8 cellular contexts compared by ENCODE assay signal in genomic region chr4:5051692-5052423, GRCh38. TPM values are rescaled to one million over a fixed set of nuclear protein-coding genes. Genes with fewer than 3 reads are reported as not detected.
DNase-seq lines count a peak whose midpoint lies in the region; ATAC-seq and TF ChIP-seq lines count a peak whose summit lies in the region.

No MANE protein-coding gene starts in this region.

- no peaks in the 10 kb centered on the region for H3K27me3 Mint-ChIP-seq in MCF 10A (ENCODE audit: insufficient read depth, unreplicated experiment)

- H3K27ac Mint-ChIP-seq in MCF 10A (ENCODE audit: low read depth, unreplicated experiment), result no peak overlapping the region

- H3K4me2 ChIP-seq in PC-9, result no peak overlapping the region

- BruUV-seq in MCF 10A (replicated peaks; lab: Mats Ljungman, UMichigan) (no TSS peak), PC-9 (replicated peaks; lab: Mats Ljungman, UMichigan) (no TSS peak)

- CTCF ChIA-PET in MCF 10A (lab: Yijun Ruan, JAX), result interaction anchor here (0.6 to 1.0 kb wide), 7 partner anchors 10 to 571 kb away, joined by 3 to 8 read pairs (median 3); no protein-coding TSS in a partner anchor
- CTCF ChIA-PET in PC-9 (lab: Charles Lee), result no interaction called here

- H3K4me1 Mint-ChIP-seq in MCF 10A (ENCODE audit: insufficient read depth, unreplicated experiment), result no peaks in the 10 kb centered on the region

- H3K36me3 Mint-ChIP-seq in MCF 10A (ENCODE audit: insufficient read depth, unreplicated experiment), result no peaks in the 10 kb centered on the region

- H3K9me2 ChIP-seq in PC-9 (ENCODE audit: insufficient read depth), result no peaks in the 10 kb centered on the region

- H3K4me3 ChIP-seq in suprapubic skin (peak overlapping the region; percentile 59), PC-9 (no peak overlapping the region)

- no peak for TF ChIP-seq EP300 in suprapubic skin (IDR thresholded peaks at IDR 0.05)

- H3K27me3 ChIP-seq in suprapubic skin (peaks cover 9% of the 10 kb centered on the region), PC-9 (ENCODE audit: insufficient read depth, low read depth) (peaks cover 26% of the 10 kb centered on the region)

- H3K79me2 ChIP-seq in PC-9 (ENCODE audit: low read depth), result no peaks in the 10 kb centered on the region

- POLR2A ChIA-PET in MCF 10A (lab: Yijun Ruan, JAX) (no interaction called here), PC-9 (lab: Charles Lee; ENCODE audit: unreplicated experiment) (no interaction called here)

- H3K36me3 ChIP-seq in suprapubic skin (no peaks in the 10 kb centered on the region), PC-9 (ENCODE audit: low read depth) (no peaks in the 10 kb centered on the region)

- no peak for TF ChIP-seq POLR2A in suprapubic skin (IDR thresholded peaks at IDR 0.05)

- H3K4me3 Mint-ChIP-seq in MCF 10A (ENCODE audit: unreplicated experiment), result peak overlapping the region; percentile 68

- no peak overlapping the region for H2AFZ ChIP-seq in PC-9

- 0% methylated on average over 17 of the region's 66 CpGs for whole genome bisulfite sequencing in suprapubic skin

- no peaks in the 10 kb centered on the region for H3F3A ChIP-seq in PC-9 (ENCODE audit: insufficient read depth, low read depth)

- ATAC-seq in left lobe of liver, result peak; percentile 7

- intact Hi-C loops in MCF 10A (cut with micrococcal nuclease) (loop anchor here (2.0 to 10.0 kb wide), 3 partner anchors 91 to 663 kb away; partner anchors contain the start of gene EVC), PC-9 (cut with micrococcal nuclease; ENCODE audit: unreplicated experiment) (loop anchor here (5.0 kb wide), 1 partner anchor 760 kb away; no protein-coding TSS in a partner anchor)

- peaks cover 24% of the 10 kb centered on the region for H3K4me1 ChIP-seq in suprapubic skin
- no peaks in the 10 kb centered on the region for H3K4me1 ChIP-seq in PC-9 (replicated peaks; ENCODE audit: insufficient read depth)

- H4K20me1 ChIP-seq in PC-9 (ENCODE audit: insufficient read depth), result no peaks in the 10 kb centered on the region

- peak; percentile 40 for DNase-seq in NCI-H82 (lab: John Stamatoyannopoulos, UW)
- no peak for DNase-seq in NCI-H82 treated with DMSO at 0.1 percent for 48 hours (lab: John Stamatoyannopoulos, UW; ENCODE audit: unreplicated experiment)
- no peak for DNase-seq in MCF 10A (ENCODE audit: unreplicated experiment)
- DNase-seq in left lobe of liver (ENCODE audit: low spot score), result peak; percentile 40
- no peak for DNase-seq in suprapubic skin (ENCODE audit: low spot score in 2 of 2)
- DNase-seq in PC-9, result no peak
- no peak for DNase-seq in OCI-M2 (lab: John Stamatoyannopoulos, UW; ENCODE audit: unreplicated experiment)
- DNase-seq in activated naive CD4-positive, alpha-beta T cell treated with Interleukin-2 at 50 U/mL for 16 hours, result no peak

- no peaks in the 10 kb centered on the region for H3K9me3 Mint-ChIP-seq in MCF 10A (ENCODE audit: unreplicated experiment)

- TF ChIP-seq CTCF in MCF 10A (IDR thresholded peaks at IDR 0.05; ENCODE audit: unreplicated experiment), result no peak
- TF ChIP-seq CTCF in suprapubic skin (IDR thresholded peaks at IDR 0.05), result no peak
- no peak for TF ChIP-seq CTCF in PC-9 (conservative IDR thresholded peaks at IDR 0.05)

- H3K27ac ChIP-seq in suprapubic skin, result no peak overlapping the region
- no peak overlapping the region for H3K27ac ChIP-seq in PC-9

- no peaks in the 10 kb centered on the region for H3K9me3 ChIP-seq in suprapubic skin
- H3K9me3 ChIP-seq in PC-9 (ENCODE audit: insufficient read depth, low read depth), result no peaks in the 10 kb centered on the region

RNA-seq across cellular contexts. Expression of gene STK32B, which starts 0.6 kb away (rescaled TPM):
- total RNA-seq in MCF 10A (2022) (not detected in 2 replicates), left lobe of liver (0.25 TPM), suprapubic skin (1 to 10 TPM in 2 of 4 donors, under 1 TPM in 2; 0.76 to 2.2 (median 1.2) TPM), PC-9 (2021) (not detected in 2 replicates)

RNA-seq across cellular contexts. Expression of gene CYTL1, which starts 32.6 kb away (rescaled TPM):
- total RNA-seq in MCF 10A (2022) (not detected in 2 replicates), left lobe of liver (not detected), suprapubic skin (under 1 TPM in 1 of 4 donors, not detected in 3; 0.68 TPM), PC-9 (2021) (not detected in 2 replicates)

Comparison
In these comparisons a context has a peak if more than half of its experiments do, and no peak if none do; other contexts are left out.
1. DNase-seq: peak in NCI-H82 (single experiment) and left lobe of liver (single experiment); none in NCI-H82 treated with DMSO at 0.1 percent for 48 hours (single experiment), MCF 10A (single experiment), suprapubic skin (0 of 2), PC-9 (0 of 2), OCI-M2 (single experiment) and activated naive CD4-positive, alpha-beta T cell treated with Interleukin-2 at 50 U/mL for 16 hours (single experiment).